ENCODE assay signal across 24 cellular contexts in genomic region chr1:76781447-76781846, GRCh38.
"Had no signal": no experiment of that assay in that cellular context is flagged by ENCODE, and none has a peak within 500 bp of the region (broad histone marks: within the 10 kb centered on the region; RNA-seq: fewer than 3 reads in every experiment).

No MANE protein-coding gene starts in this region.

- DNase-seq: MV-4-11, NCI-H1048, NCI-H1105, NCI-H1417, NCI-H1436 treated with DMSO at 0.1 percent for 48 hours, NCI-H1694, NCI-H187 treated with DMSO at 0.1 percent for 48 hours, NCI-H2029 treated with DMSO at 0.1 percent for 48 hours, NCI-H2107, NCI-H2171, NCI-H226, NCI-H446, NCI-H510A, NCI-H524 treated with DMSO at 0.1 percent for 48 hours, NCI-H69, NCI-H774, Right ventricle myocardium superior, RPMI8226, SIG-M5 had no signal

- FAIRE-seq: HTR-8/SVneo, RCC 7860 had no signal

- H3K27ac ChIP-seq: HL-60, SJSA1, SK-N-MC had no signal

- H3K36me3 ChIP-seq: SJSA1 had no signal

- H3K9me3 ChIP-seq: SJSA1 had no signal

- H3K4me1 ChIP-seq: SJSA1 had no signal

- H3K4me3 ChIP-seq: SJSA1, SK-N-MC had no signal
